Comparison of ENCODE assay signal across 29 cellular contexts in the genomic region with DNA sequence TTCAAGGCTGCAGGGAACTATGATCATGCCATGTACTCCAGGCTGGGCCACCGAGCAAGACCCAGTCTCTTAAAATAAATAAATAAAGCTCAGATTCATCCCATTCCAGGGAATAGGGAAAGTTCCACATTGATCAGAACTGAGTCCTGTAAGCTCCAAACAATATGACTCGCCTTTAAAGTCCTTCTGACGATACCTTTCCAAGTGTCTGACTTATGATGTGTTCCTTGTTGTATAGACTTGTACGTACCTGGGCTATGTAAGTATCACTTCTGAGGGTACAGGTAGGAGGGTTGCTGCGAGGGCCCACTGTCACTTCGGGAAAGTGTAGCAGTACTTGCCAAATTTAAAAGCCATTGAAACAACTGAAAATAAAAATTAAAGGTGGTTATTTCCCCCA.
"Had no signal": no experiment of that assay in that cellular context is flagged by ENCODE, and none has a peak within 500 bp of the region (broad histone marks: within the 10 kb centered on the region; RNA-seq: fewer than 3 reads in every experiment).

No MANE protein-coding gene starts in this region.

- H3K4me3 Mint-ChIP-seq: immature natural killer cell; mesothelial cell of epicardium; naive B cell; natural killer cell; nephron progenitor cell; neural progenitor cell; stimulated activated memory B cell treated with anti-CD40 and anti-IgM and Interleukin-4, amounts not matched to agents 10 μg/mL and 1 μg/mL and 100 μg/mL, for 72 hours; stimulated activated naive CD8-positive, alpha-beta T cell treated with anti-CD3 and anti-CD28 coated beads, Interleukin-15, amount 100 ng/mL, for 72 hours; type B pancreatic cell had no signal

- H3K9ac ChIP-seq: neural progenitor cell had no signal

- DNase-seq: hippocampal formation; immature natural killer cell; kidney; left colon; left lung; lower lobe of right lung; mesendoderm; naive B cell; natural killer cell; nephron progenitor cell; ovary; right lobe of liver; stimulated activated CD4-positive, alpha-beta T cell treated with anti-CD3 and anti-CD28 coated beads, Interleukin-1b, Interleukin-23, amount 100 ng/mL, for 48 hours; stimulated activated CD4-positive, alpha-beta T cell treated with anti-CD3 and anti-CD28 coated beads, Interleukin-2, amount 100 ng/mL, for 48 hours; stimulated activated CD4-positive, alpha-beta T cell treated with anti-CD3 and anti-CD28 coated beads, Interleukin-4, amount 100 ng/mL, for 4 hours; stimulated activated CD8-positive, alpha-beta memory T cell treated with anti-CD3 and anti-CD28 coated beads, Interleukin-4, amount 100 ng/mL, for 48 hours; stimulated activated naive CD4-positive, alpha-beta T cell treated with Interleukin-2 at 50 U/mL for 16 hours; stimulated activated naive CD8-positive, alpha-beta T cell treated with anti-CD3 and anti-CD28 coated beads, Interleukin-15, amount 100 ng/mL, for 72 hours; substantia nigra; uterus had no signal

- H3K36me3 ChIP-seq: left lung, lower lobe of right lung, ovary, right atrium auricular region, uterus had no signal

- H3K4me1 ChIP-seq: left lung, lower lobe of right lung, right atrium auricular region, right lobe of liver, tibial nerve, uterus had no signal

- H3K4me1 Mint-ChIP-seq: immature natural killer cell; mesothelial cell of epicardium; naive B cell; natural killer cell; stimulated activated memory B cell treated with anti-CD40 and anti-IgM and Interleukin-4, amounts not matched to agents 10 μg/mL and 1 μg/mL and 100 μg/mL, for 72 hours; stimulated activated naive CD8-positive, alpha-beta T cell treated with anti-CD3 and anti-CD28 coated beads, Interleukin-15, amount 100 ng/mL, for 72 hours had no signal

- H3K27me3 Mint-ChIP-seq: naive B cell; progenitor cell of endocrine pancreas; stimulated activated memory B cell treated with anti-CD40 and anti-IgM and Interleukin-4, amounts not matched to agents 10 μg/mL and 1 μg/mL and 100 μg/mL, for 72 hours; stimulated activated naive CD8-positive, alpha-beta T cell treated with anti-CD3 and anti-CD28 coated beads, Interleukin-15, amount 100 ng/mL, for 72 hours; type B pancreatic cell had no signal

- H2AFZ ChIP-seq: neural progenitor cell had no signal

- H3K4me2 ChIP-seq: neural progenitor cell, smooth muscle cell had no signal

- H3K27ac Mint-ChIP-seq: immature natural killer cell; mesothelial cell of epicardium; naive B cell; natural killer cell; nephron progenitor cell; neural progenitor cell; progenitor cell of endocrine pancreas; stimulated activated memory B cell treated with anti-CD40 and anti-IgM and Interleukin-4, amounts not matched to agents 10 μg/mL and 1 μg/mL and 100 μg/mL, for 72 hours; type B pancreatic cell had no signal

- FAIRE-seq: islet of Langerhans, kidney had no signal

- ATAC-seq: left colon; lower lobe of right lung; natural killer cell; right lobe of liver; stimulated activated memory B cell treated with anti-CD40 and anti-IgM and Interleukin-4, amounts not matched to agents 10 μg/mL and 1 μg/mL and 100 μg/mL, for 72 hours; stimulated activated naive CD8-positive, alpha-beta T cell treated with anti-CD3 and anti-CD28 coated beads, Interleukin-15, amount 100 ng/mL, for 72 hours had no signal

- H3K9me3 ChIP-seq: ovary, uterus had no signal

- H3K4me3 ChIP-seq: left lung, lower lobe of right lung, neural progenitor cell, ovary, right atrium auricular region, right lobe of liver, smooth muscle cell, tibial nerve, uterus had no signal

- H3K27me3 ChIP-seq: left lung, neural progenitor cell, ovary, right atrium auricular region, right lobe of liver, tibial nerve, uterus had no signal

- H3K9me3 Mint-ChIP-seq: stimulated activated memory B cell treated with anti-CD40 and anti-IgM and Interleukin-4, amounts not matched to agents 10 μg/mL and 1 μg/mL and 100 μg/mL, for 72 hours had no signal

- H3K27ac ChIP-seq: left lung, lower lobe of right lung, neural progenitor cell, ovary, right atrium auricular region, right lobe of liver, tibial nerve, uterus had no signal
